Comparison of ENCODE assay signal across 21 cellular contexts in genomic region chr1:3736131-3736561, GRCh38. TPM values are rescaled to one million over a fixed set of nuclear protein-coding genes. Genes with fewer than 3 reads are reported as not detected.
DNase-seq lines count a peak whose midpoint lies in the region; ATAC-seq and TF ChIP-seq lines count a peak whose summit lies in the region.
"Had no signal": no experiment of that assay in that cellular context is flagged by ENCODE, and none has a peak within 500 bp of the region (broad histone marks: within the 10 kb centered on the region; RNA-seq: fewer than 3 reads in every experiment).

No MANE protein-coding gene starts in this region.

- H3K9ac ChIP-seq in BLaER1 treated with 17β-estradiol and CSF1 and Interleukin-3, amounts not matched to agents 10 nM and 100 nM: peak overlapping the region in 10 of 11 experiments; percentile 25 to 50 (median 44); a peak in 12 of 22 replicates
- peak overlapping the region; percentile 69 for H3K9ac ChIP-seq in skeletal muscle satellite cell (ENCODE audit: low read depth, low read length)

- H3K27me3 ChIP-seq in BLaER1 treated with 17β-estradiol and CSF1 and Interleukin-3, amounts not matched to agents 10 nM and 100 nM: peaks cover 0 to 3% (median 0%) of the 10 kb centered on the region in 11 experiments; a peak in 2 of 22 replicates
- no peaks in the 10 kb centered on the region for H3K27me3 ChIP-seq in right atrium auricular region
- peaks cover 13% of the 10 kb centered on the region for H3K27me3 ChIP-seq in skeletal muscle satellite cell (ENCODE audit: control insufficient read depth, insufficient read depth, low read length)
- no peaks in the 10 kb centered on the region for H3K27me3 ChIP-seq in CD4-positive, alpha-beta T cell (ENCODE audit: control insufficient read depth, insufficient read depth, low read length)

- intact Hi-C loops in CD4-positive, alpha-beta T cell (cut with DNase I, micrococcal nuclease): no loop called here

- H3K4me3 ChIP-seq in BLaER1 treated with 17β-estradiol and CSF1 and Interleukin-3, amounts not matched to agents 10 nM and 100 nM: no peak overlapping the region
- no peak overlapping the region for H3K4me3 ChIP-seq in right atrium auricular region
- no peak overlapping the region for H3K4me3 ChIP-seq in skeletal muscle satellite cell (ENCODE audit: low read length)
- H3K4me3 ChIP-seq: A549 had no signal

- no peaks in the 10 kb centered on the region for H3K9me3 ChIP-seq in BLaER1 treated with 17β-estradiol and CSF1 and Interleukin-3, amounts not matched to agents 10 nM and 100 nM (replicated peaks in 1 of 11)
- H3K9me3 ChIP-seq in right atrium auricular region: no peaks in the 10 kb centered on the region
- no peaks in the 10 kb centered on the region for H3K9me3 ChIP-seq in skeletal muscle satellite cell (replicated peaks; ENCODE audit: low read length)
- H3K9me3 ChIP-seq in CD4-positive, alpha-beta T cell (ENCODE audit: control insufficient read depth, low read length): no peaks in the 10 kb centered on the region
- H3K9me3 ChIP-seq: A549 had no signal

- peaks cover 5 to 33% (median 23%) of the 10 kb centered on the region in 10 experiments; a peak in 19 of 20 replicates for H3K4me1 ChIP-seq in BLaER1 treated with 17β-estradiol and CSF1 and Interleukin-3, amounts not matched to agents 10 nM and 100 nM
- H3K4me1 ChIP-seq in right atrium auricular region (peaks cover 0 to 24% of the 10 kb centered on the region in 2 donors), skeletal muscle satellite cell (ENCODE audit: control insufficient read depth, insufficient read depth, low read length) (peaks cover 18% of the 10 kb centered on the region)
- H3K4me1 ChIP-seq: A549 had no signal

- H3K36me3 ChIP-seq in BLaER1 treated with 17β-estradiol and CSF1 and Interleukin-3, amounts not matched to agents 10 nM and 100 nM: peaks cover 35 to 52% (median 48%) of the 10 kb centered on the region in 11 experiments
- H3K36me3 ChIP-seq in right atrium auricular region (peaks cover 39% of the 10 kb centered on the region), skeletal muscle satellite cell (ENCODE audit: insufficient read depth, low read length) (peaks cover 27% of the 10 kb centered on the region)

- peaks cover 0 to 9% (median 0%) of the 10 kb centered on the region in 11 experiments; a peak in 5 of 22 replicates for H4K20me1 ChIP-seq in BLaER1 treated with 17β-estradiol and CSF1 and Interleukin-3, amounts not matched to agents 10 nM and 100 nM

- POLR2A ChIA-PET in CD4-positive, alpha-beta T cell (lab: Charles Lee): no interaction called here

- H3K4me2 ChIP-seq in BLaER1 treated with 17β-estradiol and CSF1 and Interleukin-3, amounts not matched to agents 10 nM and 100 nM: peak overlapping the region in 10 of 11 experiments; percentile 9 to 65 (median 50); a peak in 18 of 22 replicates
- peak overlapping the region; percentile 53 for H3K4me2 ChIP-seq in skeletal muscle satellite cell (ENCODE audit: low read length)
- H3K4me2 ChIP-seq: A549 had no signal

- no peak for ATAC-seq in HG03108 (IDR thresholded peaks at IDR 0.05; ENCODE audit: unreplicated experiment)
- ATAC-seq in CD4-positive, alpha-beta T cell (ENCODE audit: poor library complexity): no peak
- ATAC-seq: A549 had no signal

- no peak for TF ChIP-seq CTCF in right atrium auricular region (IDR thresholded peaks at IDR 0.05)
- no peak for TF ChIP-seq CTCF in CD4-positive, alpha-beta T cell (IDR thresholded peaks at IDR 0.05)

- H3K4me3 Mint-ChIP-seq in CD4-positive, alpha-beta T cell: no peak overlapping the region
- H3K4me3 Mint-ChIP-seq: HFFc6 had no signal

- H3K36me3 Mint-ChIP-seq in CD4-positive, alpha-beta T cell (ENCODE audit: low read depth): peaks cover 16% of the 10 kb centered on the region

- peak overlapping the region in 10 of 11 experiments; percentile 10 to 70 (median 44); a peak in 16 of 22 replicates for H3K27ac ChIP-seq in BLaER1 treated with 17β-estradiol and CSF1 and Interleukin-3, amounts not matched to agents 10 nM and 100 nM
- H3K27ac ChIP-seq in right atrium auricular region: peak overlapping the region; percentile 21 to 47
- H3K27ac ChIP-seq in CD4-positive, alpha-beta T cell (ENCODE audit: low read depth, low read length): no peak overlapping the region
- H3K27ac ChIP-seq: A549 had no signal

- CTCF ChIA-PET in CD4-positive, alpha-beta T cell (lab: Charles Lee): no interaction called here

- H3K9me3 Mint-ChIP-seq in CD4-positive, alpha-beta T cell: no peaks in the 10 kb centered on the region
- H3K9me3 Mint-ChIP-seq: HFFc6 had no signal

- no peaks in the 10 kb centered on the region for H3K4me1 Mint-ChIP-seq in CD4-positive, alpha-beta T cell (ENCODE audit: low read depth)

- H3K27me3 Mint-ChIP-seq in CD4-positive, alpha-beta T cell: no peaks in the 10 kb centered on the region

- no peak overlapping the region for H3K27ac Mint-ChIP-seq in CD4-positive, alpha-beta T cell
- H3K27ac Mint-ChIP-seq: HFFc6 had no signal

- DNase-seq in brain pericyte (ENCODE audit: low read depth, low spot score): peak; percentile 75
- no peak for DNase-seq in right atrium auricular region (ENCODE audit: low spot score)
- no peak for DNase-seq in activated CD4-positive, alpha-beta T cell treated with anti-CD3 and anti-CD28 coated beads, Interleukin-2, amount 50 U/mL, for 4 hours
- DNase-seq in CD4-positive, alpha-beta T cell: no peak
- no peak for DNase-seq in NCI-H187 (lab: John Stamatoyannopoulos, UW)
- DNase-seq: C1 segment of cervical spinal cord, DMS 273 treated with DMSO at 0.1 percent for 48 hours, DND-41, H7, HFFc6, NCI-H1417, NCI-H1930, NCI-H345, NCI-H524 treated with DMSO at 0.1 percent for 48 hours, RPMI8226 had no signal

RNA-seq across cellular contexts. Expression of gene CCDC27, which starts 16.1 kb away (rescaled TPM):
- total RNA-seq in right atrium auricular region: not detected
- under 0.01 TPM in 1 of 2 replicates, not detected in the other for total RNA-seq in skeletal muscle satellite cell (2012; rRNA removed)
- not detected for total RNA-seq in CD4-positive, alpha-beta T cell
- total RNA-seq: G401, HFFc6, M059J had no signal

RNA-seq across cellular contexts. Expression of gene SMIM1, which starts 36.4 kb away (rescaled TPM):
- 10 to 100 TPM; 40.4 to 54.6 TPM for total RNA-seq in right atrium auricular region
- not detected in 2 replicates for total RNA-seq in skeletal muscle satellite cell (2012; rRNA removed)
- 1 to 10 TPM; 1.8 to 2.6 TPM for total RNA-seq in CD4-positive, alpha-beta T cell
- total RNA-seq: M059J had no signal

Comparison
In these comparisons a context has a peak if more than half of its experiments do, and no peak if none do; other contexts are left out.
1. RNA of gene SMIM1, which starts 36.4 kb away (total RNA-seq): 40.4 to 54.6 TPM in right atrium auricular region; 1.8 to 2.6 TPM in CD4-positive, alpha-beta T cell; every median in the first group is over 10 times any median in the second.